Comparison of ENCODE assay signal across 8 cellular contexts in genomic region chr6:47309326-47310130, GRCh38. TPM values are rescaled to one million over a fixed set of nuclear protein-coding genes. Genes with fewer than 3 reads are reported as not detected.
DNase-seq lines count a peak whose midpoint lies in the region; ATAC-seq lines count a peak whose summit lies in the region.

Gene TNFRSF21, minus strand, starts transcription at chr6:47309905. Its CDS starts 394 bp downstream, at chr6:47309511.

- peak; percentile 89 for DNase-seq in DMS114 treated with DMSO at 0.1 percent for 48 hours (lab: John Stamatoyannopoulos, UW; ENCODE audit: unreplicated experiment)
- peak; percentile 74 for DNase-seq in HuH-7.5 (ENCODE audit: low spot score)
- DNase-seq in OCI-M1 (lab: John Stamatoyannopoulos, UW) = peak; percentile 97
- DNase-seq in activated T-cell treated with anti-CD3 and anti-CD28 coated beads, Interleukin-2, amount 50 U/mL, for 24 hours = peak; percentile 89
- peak; percentile 66 to 72 for DNase-seq in stimulated activated CD8-positive, alpha-beta memory T cell treated with anti-CD3 and anti-CD28 coated beads, Interleukin-7, amount 100 ng/mL, for 4 hours (ENCODE audit: low read depth in 2 of 2)

- no peak within 1 kb of the TSS for H3K27ac Mint-ChIP-seq in activated T-cell treated with anti-CD3 and anti-CD28 coated beads, Interleukin-2, amount 50 U/mL, for 24 hours

- peak within 1 kb of the TSS; percentile 84 for H3K27ac ChIP-seq in muscle layer of colon (ENCODE audit: low read depth, low read length)

- no peaks in the 10 kb centered on the region for H3K36me3 ChIP-seq in muscle layer of colon (ENCODE audit: insufficient read depth, low read length)

- ATAC-seq in GM21515 (IDR thresholded peaks at IDR 0.05; ENCODE audit: unreplicated experiment) = peak; percentile 100
- ATAC-seq in esophagus mucosa = peak; percentile 99

- H3K4me3 ChIP-seq in muscle layer of colon (ENCODE audit: low read depth in 1 of 2, low read length in 2 of 2) = peak within 1 kb of the TSS; percentile 48 to 83

- H3K4me1 ChIP-seq in muscle layer of colon (ENCODE audit: insufficient read depth, low read length) = peaks cover 35% of the 10 kb centered on the region

- H3K27me3 Mint-ChIP-seq in activated T-cell treated with anti-CD3 and anti-CD28 coated beads, Interleukin-2, amount 50 U/mL, for 24 hours = peaks cover 76% of the 10 kb centered on the region

- no peaks in the 10 kb centered on the region for H3K36me3 Mint-ChIP-seq in activated T-cell treated with anti-CD3 and anti-CD28 coated beads, Interleukin-2, amount 50 U/mL, for 24 hours (ENCODE audit: low read depth)

- H3K4me1 Mint-ChIP-seq in activated T-cell treated with anti-CD3 and anti-CD28 coated beads, Interleukin-2, amount 50 U/mL, for 24 hours (ENCODE audit: low read depth) = peaks cover 10% of the 10 kb centered on the region

- no peaks in the 10 kb centered on the region for H3K9me3 ChIP-seq in muscle layer of colon (ENCODE audit: low read length)

- peaks cover 0 to 6% of the 10 kb centered on the region in 2 donors for H3K27me3 ChIP-seq in muscle layer of colon (ENCODE audit: control insufficient read depth in 1 of 2, insufficient read depth in 2 of 2, low read length in 2 of 2)

- peak within 1 kb of the TSS; percentile 66 for H3K9ac ChIP-seq in muscle layer of colon (ENCODE audit: low read length)

- peak within 1 kb of the TSS; percentile 72 for H3K4me3 Mint-ChIP-seq in activated T-cell treated with anti-CD3 and anti-CD28 coated beads, Interleukin-2, amount 50 U/mL, for 24 hours

- no peaks in the 10 kb centered on the region for H3K9me3 Mint-ChIP-seq in activated T-cell treated with anti-CD3 and anti-CD28 coated beads, Interleukin-2, amount 50 U/mL, for 24 hours

RNA-seq across cellular contexts. Expression of gene TNFRSF21, which starts in this region (rescaled TPM):
- 64.6 TPM for total RNA-seq in esophagus mucosa

Comparison
In these comparisons a context has a peak if more than half of its experiments do, and no peak if none do; other contexts are left out.
1. Peak in every context shown above with its lines: DNase-seq, ATAC-seq, H3K4me3 ChIP-seq and H3K27ac ChIP-seq.